Comparison of ENCODE assay signal across 28 cellular contexts in the genomic region with DNA sequence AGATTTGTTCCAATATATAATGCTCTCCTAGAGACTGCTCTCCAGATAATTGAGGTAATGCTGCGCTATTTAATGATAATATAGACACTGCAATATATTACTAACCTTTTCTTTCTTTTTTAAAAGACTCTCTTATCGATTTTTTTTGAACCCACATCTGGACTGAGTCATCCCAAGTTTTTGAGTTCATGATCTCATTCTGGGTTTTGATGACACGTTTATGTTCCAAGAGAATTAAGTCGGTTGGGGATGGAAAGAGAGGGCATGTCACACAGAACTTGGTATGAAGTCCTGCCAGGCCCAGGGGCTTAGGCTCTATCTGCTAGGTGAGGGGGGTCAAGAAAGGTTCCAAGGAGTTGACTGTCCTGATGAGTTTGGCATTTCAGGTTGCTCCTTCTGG.
"Had no signal": no experiment of that assay in that cellular context is flagged by ENCODE, and none has a peak within 500 bp of the region (broad histone marks: within the 10 kb centered on the region; RNA-seq: fewer than 3 reads in every experiment).

No MANE protein-coding gene starts in this region.

- H3K27ac ChIP-seq: adrenal gland, body of pancreas, breast epithelium, PC-9, VCaP had no signal

- H3K36me3 ChIP-seq: adrenal gland, breast epithelium, MG63 had no signal

- DNase-seq: activated B cell treated with CpG ODN at 0.5 μM for 24 hours; activated CD4-positive, alpha-beta memory T cell treated with anti-CD3 and anti-CD28 coated beads for 36 hours; activated CD4-positive, alpha-beta T cell treated with anti-CD3 and anti-CD28 coated beads for 4 hours; activated CD4-positive, alpha-beta T cell treated with anti-CD3 and anti-CD28 coated beads, Interleukin-2, amount 50 U/mL, for 1 hour; activated CD4-positive, CD25-positive, alpha-beta regulatory T cell treated with anti-CD3 and anti-CD28 coated beads, Interleukin-2, amount 50 U/mL, for 72 hours; activated CD8-positive, alpha-beta memory T cell treated with anti-CD3 and anti-CD28 coated beads, Interleukin-2, amount 50 U/mL, for 4 hours; activated gamma-delta T cell treated with Interleukin-2 at 50 U/mL for 16 hours; activated naive CD4-positive, alpha-beta T cell treated with anti-CD3 and anti-CD28 coated beads for 36 hours; activated T-cell treated with anti-CD3 and anti-CD28 coated beads for 4 hours; activated T-cell treated with anti-CD3 and anti-CD28 coated beads, Interleukin-2, amount 50 U/mL, for 4 hours; adrenal gland; body of pancreas; Karpas-422; KBM-7; MG63; NCI-H1092; NCI-H1436 treated with DMSO at 0.1 percent for 48 hours; NCI-H1694 treated with DMSO at 0.1 percent for 48 hours; NCI-H2029; NCI-H345; NCI-H526; NCI-H748 treated with DMSO at 0.1 percent for 48 hours; NK-92 treated with Interleukin-12 subunit alpha and Interleukin-12 subunit beta, amount 100 ng/mL, for 24 hours; PC-9; Right ventricle myocardium superior had no signal

- ATAC-seq: activated naive CD4-positive, alpha-beta T cell treated with anti-CD3 and anti-CD28 coated beads, Interleukin-2, amount 50 U/mL, for 72 hours; activated T-cell treated with anti-CD3 and anti-CD28 coated beads, Interleukin-2, amount 50 U/mL, for 4 hours; body of pancreas had no signal

- H2AFZ ChIP-seq: PC-9 had no signal

- H3K27me3 ChIP-seq: adrenal gland, body of pancreas, breast epithelium had no signal

- H3K9me3 ChIP-seq: adrenal gland, body of pancreas, breast epithelium, MG63 had no signal

- H3K4me2 ChIP-seq: PC-9 had no signal

- H3K4me1 ChIP-seq: adrenal gland, body of pancreas, breast epithelium had no signal

- H3K4me3 ChIP-seq: adrenal gland, body of pancreas, breast epithelium, MG63, PC-9 had no signal
